8 cellular contexts compared by ENCODE assay signal in the genomic region with DNA sequence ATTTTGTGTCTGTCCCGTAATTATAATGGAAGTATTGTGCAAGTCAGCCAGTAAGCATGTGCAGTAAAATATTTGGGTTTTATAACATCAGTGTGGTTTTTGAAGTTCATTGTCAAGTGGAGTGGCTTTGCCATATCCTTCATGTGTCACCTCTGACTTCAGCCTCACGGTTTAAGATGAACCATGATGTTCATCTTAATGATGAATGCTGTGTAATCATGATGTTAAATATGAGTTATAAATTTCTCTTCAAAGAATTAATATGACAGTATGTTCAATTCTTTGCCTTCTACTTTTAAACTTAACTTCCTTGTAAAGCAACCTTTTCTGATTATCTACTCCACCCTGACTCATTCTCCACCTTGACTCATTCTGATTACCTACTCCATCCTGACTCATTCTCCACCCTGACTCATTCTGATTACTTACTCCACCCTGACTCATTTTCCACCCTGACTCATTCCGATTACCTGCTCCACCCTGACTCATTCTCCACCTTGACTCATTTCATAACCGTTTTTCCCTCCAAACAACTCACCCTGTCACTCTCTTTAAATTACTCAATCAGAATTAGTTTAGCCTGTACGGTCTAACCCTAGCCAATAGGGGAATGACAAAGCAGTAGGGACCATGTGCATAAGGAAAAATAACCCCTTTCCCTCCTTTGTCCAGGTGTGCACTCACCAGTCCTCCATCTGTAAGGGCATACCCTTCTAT. TPM values are rescaled to one million over a fixed set of nuclear protein-coding genes. Genes with fewer than 3 reads are reported as not detected.
DNase-seq lines count a peak whose midpoint lies in the region; ATAC-seq, FAIRE-seq and TF ChIP-seq lines count a peak whose summit lies in the region.

No MANE protein-coding gene starts in this region.

- DNase-seq in GM12892 (ENCODE audit: insufficient read length) (no peak), mammary epithelial cell (peak; percentile 96), thoracic aorta (ENCODE audit: low spot score) (no peak), Peyer's patch (no peak), NCI-H2107 (lab: John Stamatoyannopoulos, UW) (no peak), immature natural killer cell (no peak)

- no peak overlapping the region for H3K4me3 Mint-ChIP-seq in immature natural killer cell

- FAIRE-seq in GM12892 (lab: Jason Lieb, UNC) = peak; percentile 9

- dilution Hi-C loops in mammary epithelial cell (cut with HindIII; ENCODE audit: low sequenced_read_pairs) = no loop called here

- H3K27ac Mint-ChIP-seq in immature natural killer cell = no peak overlapping the region

- CTCF ChIA-PET in mammary epithelial cell (lab: Charles Lee; ENCODE audit: low non-redundant PET) = no interaction called here

- H3K27ac ChIP-seq in mammary epithelial cell (ENCODE audit: insufficient read depth, low read depth, low read length) = peak overlapping the region; percentile 59
- no peak overlapping the region for H3K27ac ChIP-seq in thoracic aorta
- peak overlapping the region in 2 of 4 donors; percentile 29 to 70 for H3K27ac ChIP-seq in Peyer's patch

- H3K36me3 Mint-ChIP-seq in immature natural killer cell = no peaks in the 10 kb centered on the region

- H3K4me1 ChIP-seq in mammary epithelial cell (ENCODE audit: insufficient read depth, low read length) (peaks cover 20% of the 10 kb centered on the region), thoracic aorta (ENCODE audit: control insufficient read depth in 1 of 2, low read depth in 2 of 2) (no peaks in the 10 kb centered on the region), Peyer's patch (no peaks in the 10 kb centered on the region)

- H4K20me1 ChIP-seq in mammary epithelial cell (ENCODE audit: insufficient read depth, low read length) = no peaks in the 10 kb centered on the region

- H3K36me3 ChIP-seq in mammary epithelial cell (ENCODE audit: insufficient read depth, low read length) (no peaks in the 10 kb centered on the region), thoracic aorta (no peaks in the 10 kb centered on the region), Peyer's patch (no peaks in the 10 kb centered on the region)

- TF ChIP-seq EP300 in Ishikawa (IDR thresholded peaks at IDR 0.05; ENCODE audit: borderline replicate concordance) = peak; percentile 90

- BruUV-seq in mammary epithelial cell (replicated peaks; lab: Mats Ljungman, UMichigan) = no TSS peak

- no peaks in the 10 kb centered on the region for H3K79me2 ChIP-seq in mammary epithelial cell (ENCODE audit: insufficient read depth, low read length)

- TF ChIP-seq POLR2A in GM12892 (IDR thresholded peaks at IDR 0.05; ENCODE audit: low read depth, low read length) (no peak), Peyer's patch (IDR thresholded peaks at IDR 0.05) (no peak)

- WGBS in mammary epithelial cell (ENCODE audit: low coverage, missing lambda C conversion rate) = 2% methylated on average over 5 of the region's 5 CpGs

- no peak for TF ChIP-seq CTCF in mammary epithelial cell (conservative IDR thresholded peaks at IDR 0.05 in 1 of 2, IDR thresholded peaks at IDR 0.05 in 1 of 2; ENCODE audit: extremely low read depth in 1 of 2, insufficient read depth in 1 of 2, low read depth in 1 of 2, low read length in 2 of 2)
- no peak for TF ChIP-seq CTCF in thoracic aorta (IDR thresholded peaks at IDR 0.05)
- peak in 1 of 6 experiments; percentile 16 for TF ChIP-seq CTCF in Peyer's patch (IDR thresholded peaks at IDR 0.05)

- no peaks in the 10 kb centered on the region for H3K4me1 Mint-ChIP-seq in immature natural killer cell

- H3K9me3 ChIP-seq in mammary epithelial cell (replicated peaks; ENCODE audit: insufficient read depth, low read length) = peaks cover 4% of the 10 kb centered on the region
- peaks cover 9% of the 10 kb centered on the region for H3K9me3 ChIP-seq in thoracic aorta
- H3K9me3 ChIP-seq in Peyer's patch = peaks cover 0 to 15% (median 5%) of the 10 kb centered on the region in 4 donors

- no peak overlapping the region for H3K4me3 ChIP-seq in mammary epithelial cell (replicated peaks in 1 of 3; ENCODE audit: insufficient read depth in 1 of 3, low read depth in 2 of 3, low read length in 3 of 3)
- H3K4me3 ChIP-seq in thoracic aorta = no peak overlapping the region
- H3K4me3 ChIP-seq in Peyer's patch = no peak overlapping the region

- H3K9ac ChIP-seq in mammary epithelial cell (ENCODE audit: insufficient read depth, low read length) = no peak overlapping the region

- in situ Hi-C loops in mammary epithelial cell (cut with MboI; ENCODE audit: low sequenced_read_pairs in 2 of 2) = no loop called here

- H3K4me2 ChIP-seq in mammary epithelial cell (ENCODE audit: insufficient read depth, low read depth, low read length) = peak overlapping the region; percentile 3

- H3K27me3 Mint-ChIP-seq in immature natural killer cell (ENCODE audit: low read depth in 3 of 3) = peaks cover 0 to 12% (median 2%) of the 10 kb centered on the region in 3 donors

- no peaks in the 10 kb centered on the region for H3K27me3 ChIP-seq in mammary epithelial cell (ENCODE audit: insufficient read depth, low read length)
- no peaks in the 10 kb centered on the region for H3K27me3 ChIP-seq in thoracic aorta (replicated peaks; ENCODE audit: insufficient read depth)
- no peaks in the 10 kb centered on the region for H3K27me3 ChIP-seq in Peyer's patch

- no peak for TF ChIP-seq RAD21 in Ishikawa (IDR thresholded peaks at IDR 0.05; ENCODE audit: low read depth)

- ATAC-seq in GM21737 (IDR thresholded peaks at IDR 0.05; ENCODE audit: unreplicated experiment) (peak; percentile 93), thoracic aorta (ENCODE audit: insufficient number of reproducible peaks, low FRiP score, low read depth) (peak; percentile 50)

- H2AFZ ChIP-seq in mammary epithelial cell (ENCODE audit: low read depth, low read length) = no peak overlapping the region

- intact Hi-C loops in mammary epithelial cell (cut with micrococcal nuclease) = loop anchor here (1.0 to 2.0 kb wide), 2 partner anchors 50 to 95 kb away; a partner anchor contains a TSS

- H3K9me3 Mint-ChIP-seq in immature natural killer cell = peaks cover 6 to 31% (median 13%) of the 10 kb centered on the region in 6 donors

TF ChIP-seq in Ishikawa, 13 proteins besides CTCF, POLR2A, EP300 and RAD21:
- peak; percentile 58; the same call in 1 of the 2 replicates for TF ChIP-seq CEBPB (IDR thresholded peaks at IDR 0.05)
- no peak for TF ChIP-seq TAF1 (IDR thresholded peaks at IDR 0.05; ENCODE audit: low read depth)
- TF ChIP-seq YY1 (IDR thresholded peaks at IDR 0.05; ENCODE audit: low read depth) = no peak
- TF ChIP-seq, protein P1, sequence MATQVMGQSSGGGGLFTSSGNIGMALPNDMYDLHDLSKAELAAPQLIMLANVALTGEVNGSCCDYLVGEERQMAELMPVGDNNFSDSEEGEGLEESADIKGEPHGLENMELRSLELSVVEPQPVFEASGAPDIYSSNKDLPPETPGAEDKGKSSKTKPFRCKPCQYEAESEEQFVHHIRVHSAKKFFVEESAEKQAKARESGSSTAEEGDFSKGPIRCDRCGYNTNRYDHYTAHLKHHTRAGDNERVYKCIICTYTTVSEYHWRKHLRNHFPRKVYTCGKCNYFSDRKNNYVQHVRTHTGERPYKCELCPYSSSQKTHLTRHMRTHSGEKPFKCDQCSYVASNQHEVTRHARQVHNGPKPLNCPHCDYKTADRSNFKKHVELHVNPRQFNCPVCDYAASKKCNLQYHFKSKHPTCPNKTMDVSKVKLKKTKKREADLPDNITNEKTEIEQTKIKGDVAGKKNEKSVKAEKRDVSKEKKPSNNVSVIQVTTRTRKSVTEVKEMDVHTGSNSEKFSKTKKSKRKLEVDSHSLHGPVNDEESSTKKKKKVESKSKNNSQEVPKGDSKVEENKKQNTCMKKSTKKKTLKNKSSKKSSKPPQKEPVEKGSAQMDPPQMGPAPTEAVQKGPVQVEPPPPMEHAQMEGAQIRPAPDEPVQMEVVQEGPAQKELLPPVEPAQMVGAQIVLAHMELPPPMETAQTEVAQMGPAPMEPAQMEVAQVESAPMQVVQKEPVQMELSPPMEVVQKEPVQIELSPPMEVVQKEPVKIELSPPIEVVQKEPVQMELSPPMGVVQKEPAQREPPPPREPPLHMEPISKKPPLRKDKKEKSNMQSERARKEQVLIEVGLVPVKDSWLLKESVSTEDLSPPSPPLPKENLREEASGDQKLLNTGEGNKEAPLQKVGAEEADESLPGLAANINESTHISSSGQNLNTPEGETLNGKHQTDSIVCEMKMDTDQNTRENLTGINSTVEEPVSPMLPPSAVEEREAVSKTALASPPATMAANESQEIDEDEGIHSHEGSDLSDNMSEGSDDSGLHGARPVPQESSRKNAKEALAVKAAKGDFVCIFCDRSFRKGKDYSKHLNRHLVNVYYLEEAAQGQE (IDR thresholded peaks at IDR 0.05; ENCODE audit: low read depth) = no peak
- TF ChIP-seq TCF12 (IDR thresholded peaks at IDR 0.05; ENCODE audit: low read depth) = peak; percentile 79
- TF ChIP-seq TEAD4 (IDR thresholded peaks at IDR 0.05) = peak; percentile 43; the same call in 1 of the 2 replicates
- TF ChIP-seq, protein P2, sequence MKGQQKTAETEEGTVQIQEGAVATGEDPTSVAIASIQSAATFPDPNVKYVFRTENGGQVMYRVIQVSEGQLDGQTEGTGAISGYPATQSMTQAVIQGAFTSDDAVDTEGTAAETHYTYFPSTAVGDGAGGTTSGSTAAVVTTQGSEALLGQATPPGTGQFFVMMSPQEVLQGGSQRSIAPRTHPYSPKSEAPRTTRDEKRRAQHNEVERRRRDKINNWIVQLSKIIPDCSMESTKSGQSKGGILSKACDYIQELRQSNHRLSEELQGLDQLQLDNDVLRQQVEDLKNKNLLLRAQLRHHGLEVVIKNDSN (IDR thresholded peaks at IDR 0.05) = no peak
- peak; percentile 24; the same call in 1 of the 2 replicates for TF ChIP-seq NFIC (IDR thresholded peaks at IDR 0.05)
- no peak for TF ChIP-seq ZBTB7A (IDR thresholded peaks at IDR 0.05; ENCODE audit: low read depth)
- TF ChIP-seq, protein P3, sequence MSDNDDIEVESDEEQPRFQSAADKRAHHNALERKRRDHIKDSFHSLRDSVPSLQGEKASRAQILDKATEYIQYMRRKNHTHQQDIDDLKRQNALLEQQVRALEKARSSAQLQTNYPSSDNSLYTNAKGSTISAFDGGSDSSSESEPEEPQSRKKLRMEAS (IDR thresholded peaks at IDR 0.05) = 0 out of 2 replicates have a peak, but pooled peaks have one; percentile 16
- no peak for TF ChIP-seq EGR1 (IDR thresholded peaks at IDR 0.05)
- peak; percentile 88 for TF ChIP-seq FOXM1 (IDR thresholded peaks at IDR 0.05; ENCODE audit: borderline replicate concordance, low read depth)
- TF ChIP-seq CREB1 (IDR thresholded peaks at IDR 0.05; ENCODE audit: low read depth) = no peak
TF ChIP-seq in Ishikawa: peak in this region for 6.

RNA-seq across cellular contexts. Expression of a gene that starts 50.3 kb away (rescaled TPM):
- 115 TPM for polyA plus RNA-seq in GM12892 (2012; ENCODE audit: missing spikeins)
- total RNA-seq in mammary epithelial cell (10 to 100 TPM; 45.3 to 50.3 TPM), thoracic aorta (100 to 1,000 TPM; 195 to 200 TPM), Peyer's patch (100 to 1,000 TPM; 117 to 184 (median 138) TPM)
- polyA plus RNA-seq in mammary epithelial cell (18.3 TPM), immature natural killer cell (10 to 100 TPM; 59.5 to 96.9 (median 83.2) TPM)
- 15.6 TPM for polyA minus RNA-seq in mammary epithelial cell
